ENCODE assay signal across 9 cellular contexts in genomic region chr3:172201990-172202318, GRCh38.
DNase-seq lines count a peak whose midpoint lies in the region; ATAC-seq, FAIRE-seq and TF ChIP-seq lines count a peak whose summit lies in the region.
"Had no signal": no experiment of that assay in that cellular context is flagged by ENCODE, and none has a peak within 500 bp of the region (broad histone marks: within the 10 kb centered on the region; RNA-seq: fewer than 3 reads in every experiment).

No MANE protein-coding gene starts in this region.

- H3K4me3 ChIP-seq in SJSA1 (no peak overlapping the region), gastroesophageal sphincter (no peak overlapping the region)
- no peak overlapping the region for H3K4me3 ChIP-seq in CD8-positive, alpha-beta memory T cell (ENCODE audit: low read length)

- CTCF ChIA-PET in CD8-positive, alpha-beta memory T cell (lab: Charles Lee), result no interaction called here
- CTCF ChIA-PET in activated CD4-positive, alpha-beta T cell treated with anti-CD3 and anti-CD28 coated beads, Interleukin-2, amount 10 ng/mL, durations not matched to agents 7 days and 5 days (lab: Charles Lee), result no interaction called here

- no peaks in the 10 kb centered on the region for H3K4me1 Mint-ChIP-seq in CD8-positive, alpha-beta memory T cell
- no peaks in the 10 kb centered on the region for H3K4me1 Mint-ChIP-seq in activated CD4-positive, alpha-beta T cell treated with anti-CD3 and anti-CD28 coated beads, Interleukin-2, amount 10 ng/mL, durations not matched to agents 7 days and 5 days

- no peak for TF ChIP-seq EP300 in gastroesophageal sphincter (IDR thresholded peaks at IDR 0.05)

- H3K27ac Mint-ChIP-seq in CD8-positive, alpha-beta memory T cell, result no peak overlapping the region
- H3K27ac Mint-ChIP-seq in activated CD4-positive, alpha-beta T cell treated with anti-CD3 and anti-CD28 coated beads, Interleukin-2, amount 10 ng/mL, durations not matched to agents 7 days and 5 days, result no peak overlapping the region

- no peaks in the 10 kb centered on the region for H3K27me3 ChIP-seq in SJSA1 (replicated peaks)
- no peaks in the 10 kb centered on the region for H3K27me3 ChIP-seq in gastroesophageal sphincter
- no peaks in the 10 kb centered on the region for H3K27me3 ChIP-seq in CD8-positive, alpha-beta memory T cell (ENCODE audit: insufficient read depth, low read length, poor library complexity, severe bottlenecking)

- ATAC-seq in gastroesophageal sphincter (peak; percentile 48), sciatic nerve (peak; percentile 52), HG03025 (IDR thresholded peaks at IDR 0.05; ENCODE audit: low FRiP score, unreplicated experiment) (no peak)

- H3K27me3 Mint-ChIP-seq in CD8-positive, alpha-beta memory T cell, result peaks cover 0 to 2% of the 10 kb centered on the region in 2 donors
- no peaks in the 10 kb centered on the region for H3K27me3 Mint-ChIP-seq in activated CD4-positive, alpha-beta T cell treated with anti-CD3 and anti-CD28 coated beads, Interleukin-2, amount 10 ng/mL, durations not matched to agents 7 days and 5 days
- H3K27me3 Mint-ChIP-seq: IgD-negative memory B cell had no signal

- H3K36me3 ChIP-seq in SJSA1, result peaks cover 5% of the 10 kb centered on the region; the same call in 1 of the 2 replicates
- no peaks in the 10 kb centered on the region for H3K36me3 ChIP-seq in gastroesophageal sphincter
- H3K36me3 ChIP-seq in CD8-positive, alpha-beta memory T cell (ENCODE audit: insufficient read depth, low read length), result no peaks in the 10 kb centered on the region

- peak in 2 of 4 experiments; percentile 29 to 43 for TF ChIP-seq CTCF in gastroesophageal sphincter (IDR thresholded peaks at IDR 0.05)

- peaks cover 16 to 37% (median 16%) of the 10 kb centered on the region in 3 donors for H3K36me3 Mint-ChIP-seq in CD8-positive, alpha-beta memory T cell
- H3K36me3 Mint-ChIP-seq in activated CD4-positive, alpha-beta T cell treated with anti-CD3 and anti-CD28 coated beads, Interleukin-2, amount 10 ng/mL, durations not matched to agents 7 days and 5 days (ENCODE audit: low read depth), result peaks cover 7% of the 10 kb centered on the region

- peak overlapping the region; percentile 60 for H3K27ac ChIP-seq in SJSA1
- H3K27ac ChIP-seq in gastroesophageal sphincter, result peak overlapping the region; percentile 67 to 92 (median 80)
- H3K27ac ChIP-seq in CD8-positive, alpha-beta memory T cell (ENCODE audit: low read depth, low read length), result no peak overlapping the region

- H3K4me1 ChIP-seq in SJSA1 (replicated peaks), result peaks cover 49% of the 10 kb centered on the region
- peaks cover 29 to 57% (median 42%) of the 10 kb centered on the region in 3 donors for H3K4me1 ChIP-seq in gastroesophageal sphincter
- no peaks in the 10 kb centered on the region for H3K4me1 ChIP-seq in CD8-positive, alpha-beta memory T cell (ENCODE audit: insufficient read depth, low read length)

- TF ChIP-seq POLR2A in gastroesophageal sphincter (IDR thresholded peaks at IDR 0.05) (no peak), H54 (IDR thresholded peaks at IDR 0.05; ENCODE audit: low read depth, low read length) (no peak)

- H3K9me3 Mint-ChIP-seq in CD8-positive, alpha-beta memory T cell, result peaks cover 19 to 24% (median 22%) of the 10 kb centered on the region in 5 donors
- peaks cover 19% of the 10 kb centered on the region for H3K9me3 Mint-ChIP-seq in activated CD4-positive, alpha-beta T cell treated with anti-CD3 and anti-CD28 coated beads, Interleukin-2, amount 10 ng/mL, durations not matched to agents 7 days and 5 days

- FAIRE-seq in H54 (lab: Jason Lieb, UNC), result no peak

- 15 to 43% methylated on average over 3 of the region's 3 CpGs for WGBS in gastroesophageal sphincter (ENCODE audit: low coverage in 1 of 2), 2 donors

- H3K9me3 ChIP-seq in SJSA1 (replicated peaks), result 0 out of 2 replicates have a peak, but pooled peaks cover 3% of the 10 kb centered on the region
- H3K9me3 ChIP-seq in gastroesophageal sphincter, result no peaks in the 10 kb centered on the region
- H3K9me3 ChIP-seq in CD8-positive, alpha-beta memory T cell (ENCODE audit: low read length), result peaks cover 6% of the 10 kb centered on the region

- DNase-seq in EL (peak; percentile 56), SJSA1 (ENCODE audit: low read depth in 1 of 2, low spot score in 2 of 2) (no peak), sciatic nerve (ENCODE audit: low spot score) (no peak), H54 (ENCODE audit: insufficient read length, low spot score) (no peak)
- DNase-seq in CD8-positive, alpha-beta memory T cell, result no peak
- DNase-seq in activated CD4-positive, alpha-beta T cell treated with anti-CD3 and anti-CD28 coated beads, Interleukin-2, amount 10 ng/mL, durations not matched to agents 7 days and 5 days, result no peak

- intact Hi-C loops in sciatic nerve (cut with DNase I), result no loop called here

- no peak overlapping the region for H3K4me3 Mint-ChIP-seq in CD8-positive, alpha-beta memory T cell
- H3K4me3 Mint-ChIP-seq in activated CD4-positive, alpha-beta T cell treated with anti-CD3 and anti-CD28 coated beads, Interleukin-2, amount 10 ng/mL, durations not matched to agents 7 days and 5 days, result no peak overlapping the region
- H3K4me3 Mint-ChIP-seq: IgD-negative memory B cell had no signal

- POLR2A ChIA-PET in CD8-positive, alpha-beta memory T cell (lab: Charles Lee), result no interaction called here
- POLR2A ChIA-PET in activated CD4-positive, alpha-beta T cell treated with anti-CD3 and anti-CD28 coated beads, Interleukin-2, amount 10 ng/mL, durations not matched to agents 7 days and 5 days (lab: Charles Lee), result no interaction called here
